ENCODE assay signal across 21 cellular contexts in genomic region chr6:123888779-123889513, GRCh38.
DNase-seq lines count a peak whose midpoint lies in the region; ATAC-seq and TF ChIP-seq lines count a peak whose summit lies in the region.
"Had no signal": no experiment of that assay in that cellular context is flagged by ENCODE, and none has a peak within 500 bp of the region (broad histone marks: within the 10 kb centered on the region; RNA-seq: fewer than 3 reads in every experiment).

No MANE protein-coding gene starts in this region.

- H3K9me3 ChIP-seq in Panc1 (ENCODE audit: control insufficient read depth, insufficient read depth, low read depth, low read length) (no peaks in the 10 kb centered on the region), gastroesophageal sphincter (no peaks in the 10 kb centered on the region)
- H3K9me3 ChIP-seq: tibial nerve had no signal

- 34 to 48% methylated on average over 3 to 4 of the region's 5 CpGs for WGBS in gastroesophageal sphincter (ENCODE audit: low coverage in 1 of 2), 2 donors

- no peaks in the 10 kb centered on the region for H3K27me3 Mint-ChIP-seq in CD14-positive monocyte (ENCODE audit: low read depth in 3 of 3)

- H3K27me3 ChIP-seq in Panc1 (ENCODE audit: control insufficient read depth, insufficient read depth, low read length): no peaks in the 10 kb centered on the region
- H3K27me3 ChIP-seq in gastroesophageal sphincter: no peaks in the 10 kb centered on the region
- H3K27me3 ChIP-seq: tibial nerve had no signal

- no peak for ATAC-seq in Panc1
- peak; percentile 86 for ATAC-seq in left ventricle myocardium superior
- no peak for ATAC-seq in gastroesophageal sphincter
- ATAC-seq in omental fat pad (ENCODE audit: low FRiP score): no peak
- ATAC-seq: activated naive CD4-positive, alpha-beta T cell treated with anti-CD3 and anti-CD28 coated beads, Interleukin-2, amount 50 U/mL, for 72 hours; sciatic nerve had no signal

- intact Hi-C loops in Panc1 (cut with micrococcal nuclease; ENCODE audit: unreplicated experiment): no loop called here
- intact Hi-C loops in left ventricle myocardium superior (cut with micrococcal nuclease): no loop called here
- intact Hi-C loops in CD14-positive monocyte (cut with micrococcal nuclease): no loop called here

- TF ChIP-seq CTCF in Panc1 (IDR thresholded peaks at IDR 0.05) (no peak), CD14-positive monocyte (IDR thresholded peaks at IDR 0.05) (no peak), gastroesophageal sphincter (IDR thresholded peaks at IDR 0.05) (no peak), omental fat pad (IDR thresholded peaks at IDR 0.05) (no peak)

- no peak overlapping the region for H3K27ac Mint-ChIP-seq in CD14-positive monocyte
- H3K27ac Mint-ChIP-seq: activated naive CD4-positive, alpha-beta T cell treated with anti-CD3 and anti-CD28 coated beads, Interleukin-2, amount 50 U/mL, for 72 hours had no signal

- BruUV-seq in Panc1 (replicated peaks; lab: Mats Ljungman, UMichigan): no TSS peak

- peak in 2 of 3 experiments; percentile 47 to 93 for DNase-seq in NCI-H1417 (lab: John Stamatoyannopoulos, UW)
- no peak for DNase-seq in NCI-H1417 treated with DMSO at 0.1 percent for 48 hours (lab: John Stamatoyannopoulos, UW)
- no peak for DNase-seq in Panc1 (ENCODE audit: low read depth, low spot score)
- no peak for DNase-seq in left ventricle myocardium superior
- peak; percentile 71 for DNase-seq in superior temporal gyrus (ENCODE audit: extremely low spot score)
- no peak for DNase-seq in CD14-positive monocyte (ENCODE audit: low spot score)
- no peak for DNase-seq in omental fat pad (ENCODE audit: low spot score)
- DNase-seq: 8988T; activated CD4-positive, alpha-beta T cell treated with anti-CD3 and anti-CD28 coated beads, Interleukin-2, amount 50 U/mL, for 1 hour; activated T-cell treated with anti-CD3 and anti-CD28 coated beads, Interleukin-2, amount 50 U/mL, for 1 hour; effector CD8-positive, alpha-beta T cell; NCI-H2081; NK-92 treated with Interleukin-12 subunit alpha and Interleukin-12 subunit beta, amount 100 ng/mL, for 24 hours; stimulated activated CD4-positive, alpha-beta T cell treated with anti-CD3 and anti-CD28 coated beads, Interleukin-4, amount 100 ng/mL, for 1 hour had no signal

- H3K36me3 Mint-ChIP-seq in CD14-positive monocyte: no peaks in the 10 kb centered on the region
- H3K36me3 Mint-ChIP-seq: activated naive CD4-positive, alpha-beta T cell treated with anti-CD3 and anti-CD28 coated beads, Interleukin-2, amount 50 U/mL, for 72 hours had no signal

- POLR2A ChIA-PET in Panc1 (lab: Charles Lee): no interaction called here

- H3K27ac ChIP-seq in Panc1 (ENCODE audit: low read length): peak overlapping the region; percentile 29; the same call in 1 of the 2 replicates
- H3K27ac ChIP-seq in gastroesophageal sphincter: no peak overlapping the region
- H3K27ac ChIP-seq: tibial nerve had no signal

- no peak overlapping the region for H3K4me3 Mint-ChIP-seq in CD14-positive monocyte
- H3K4me3 Mint-ChIP-seq: brain, nephron had no signal

- no peak for TF ChIP-seq POLR2A in gastroesophageal sphincter (IDR thresholded peaks at IDR 0.05)

- in situ Hi-C loops in Panc1 (cut with HindIII; ENCODE audit: low pct_unique_long_range_greater_than_20kb, low sequenced_read_pairs): no loop called here

- TF ChIP-seq EP300 in gastroesophageal sphincter (IDR thresholded peaks at IDR 0.05): no peak

- H3K4me3 ChIP-seq in Panc1 (ENCODE audit: low read depth in 2 of 2, low read length in 2 of 2) (no peak overlapping the region), gastroesophageal sphincter (no peak overlapping the region)
- H3K4me3 ChIP-seq: lung, tibial nerve had no signal

- no peaks in the 10 kb centered on the region for H3K36me3 ChIP-seq in Panc1 (ENCODE audit: control insufficient read depth, insufficient read depth, low read length)
- H3K36me3 ChIP-seq in gastroesophageal sphincter: no peaks in the 10 kb centered on the region
- H3K36me3 ChIP-seq: tibial nerve had no signal

- H3K9me3 Mint-ChIP-seq in CD14-positive monocyte: peaks cover 0 to 6% (median 0%) of the 10 kb centered on the region in 7 donors
- H3K9me3 Mint-ChIP-seq: nephron had no signal

- H3K4me1 Mint-ChIP-seq in CD14-positive monocyte: no peaks in the 10 kb centered on the region

- CTCF ChIA-PET in Panc1 (lab: Charles Lee): no interaction called here

- H3K4me1 ChIP-seq in Panc1 (ENCODE audit: control insufficient read depth, insufficient read depth, low read length) (no peaks in the 10 kb centered on the region), gastroesophageal sphincter (peaks cover 0 to 8% (median 0%) of the 10 kb centered on the region in 3 donors)
- H3K4me1 ChIP-seq: tibial nerve had no signal

Comparison
In these comparisons a context has a peak if more than half of its experiments do, and no peak if none do; other contexts are left out.
1. DNase-seq: peak in NCI-H1417 (2 of 3) and superior temporal gyrus (single experiment); none in NCI-H1417 treated with DMSO at 0.1 percent for 48 hours (single experiment), Panc1 (single experiment), left ventricle myocardium superior (single experiment), CD14-positive monocyte (single experiment) and omental fat pad (single experiment).